15 cellular contexts compared by ENCODE assay signal in genomic region chr22:33565580-33565995, GRCh38.
DNase-seq lines count a peak whose midpoint lies in the region; ATAC-seq and TF ChIP-seq lines count a peak whose summit lies in the region.
"Had no signal": no experiment of that assay in that cellular context is flagged by ENCODE, and none has a peak within 500 bp of the region (broad histone marks: within the 10 kb centered on the region; RNA-seq: fewer than 3 reads in every experiment).

No MANE protein-coding gene starts in this region.

- intact Hi-C loops in activated CD8-positive, alpha-beta T cell treated with anti-CD3 and anti-CD28 coated beads for 36 hours (cut with micrococcal nuclease) = no loop called here

- no peaks in the 10 kb centered on the region for H3K36me3 Mint-ChIP-seq in activated CD8-positive, alpha-beta T cell treated with anti-CD3 and anti-CD28 coated beads for 36 hours (ENCODE audit: low read depth)
- H3K36me3 Mint-ChIP-seq in activated CD8-positive, alpha-beta T cell treated with anti-CD3 and anti-CD28 coated beads, Interleukin-2, amount 10 ng/mL, durations not matched to agents 7 days and 5 days (ENCODE audit: low read depth) = no peaks in the 10 kb centered on the region
- no peaks in the 10 kb centered on the region for H3K36me3 Mint-ChIP-seq in activated naive CD8-positive, alpha-beta T cell treated with anti-CD3 and anti-CD28 coated beads for 36 hours
- peaks cover 3% of the 10 kb centered on the region for H3K36me3 Mint-ChIP-seq in mesothelial cell of epicardium
- H3K36me3 Mint-ChIP-seq: CD8-positive, alpha-beta T cell had no signal

- H3K4me3 Mint-ChIP-seq in activated CD8-positive, alpha-beta T cell treated with anti-CD3 and anti-CD28 coated beads for 36 hours = no peak overlapping the region
- no peak overlapping the region for H3K4me3 Mint-ChIP-seq in activated CD8-positive, alpha-beta T cell treated with anti-CD3 and anti-CD28 coated beads, Interleukin-2, amount 10 ng/mL, durations not matched to agents 7 days and 5 days
- H3K4me3 Mint-ChIP-seq in activated naive CD8-positive, alpha-beta T cell treated with anti-CD3 and anti-CD28 coated beads for 36 hours = no peak overlapping the region
- no peak overlapping the region for H3K4me3 Mint-ChIP-seq in mesothelial cell of epicardium
- H3K4me3 Mint-ChIP-seq: CD8-positive, alpha-beta T cell had no signal

- H3K27ac Mint-ChIP-seq in activated CD8-positive, alpha-beta T cell treated with anti-CD3 and anti-CD28 coated beads for 36 hours = no peak overlapping the region
- H3K27ac Mint-ChIP-seq in activated CD8-positive, alpha-beta T cell treated with anti-CD3 and anti-CD28 coated beads, Interleukin-2, amount 10 ng/mL, durations not matched to agents 7 days and 5 days = no peak overlapping the region
- H3K27ac Mint-ChIP-seq in activated naive CD8-positive, alpha-beta T cell treated with anti-CD3 and anti-CD28 coated beads for 36 hours = no peak overlapping the region
- H3K27ac Mint-ChIP-seq in mesothelial cell of epicardium = no peak overlapping the region
- H3K27ac Mint-ChIP-seq: CD8-positive, alpha-beta T cell had no signal

- H3K9me3 Mint-ChIP-seq in activated CD8-positive, alpha-beta T cell treated with anti-CD3 and anti-CD28 coated beads for 36 hours = no peaks in the 10 kb centered on the region
- H3K9me3 Mint-ChIP-seq in activated CD8-positive, alpha-beta T cell treated with anti-CD3 and anti-CD28 coated beads, Interleukin-2, amount 10 ng/mL, durations not matched to agents 7 days and 5 days (ENCODE audit: insufficient read depth) = peaks cover 14% of the 10 kb centered on the region
- no peaks in the 10 kb centered on the region for H3K9me3 Mint-ChIP-seq in activated naive CD8-positive, alpha-beta T cell treated with anti-CD3 and anti-CD28 coated beads for 36 hours
- H3K9me3 Mint-ChIP-seq in mesothelial cell of epicardium = no peaks in the 10 kb centered on the region

- no peak for TF ChIP-seq CTCF in activated CD8-positive, alpha-beta T cell treated with anti-CD3 and anti-CD28 coated beads for 36 hours (IDR thresholded peaks at IDR 0.05)
- no peak for TF ChIP-seq CTCF in mesothelial cell of epicardium (IDR thresholded peaks at IDR 0.05; ENCODE audit: unreplicated experiment)

- POLR2A ChIA-PET in activated CD8-positive, alpha-beta T cell treated with anti-CD3 and anti-CD28 coated beads for 36 hours (lab: Charles Lee) = interaction anchor here (0.6 kb wide), 1 partner anchor 27 kb away, joined by 3 read pairs; no protein-coding TSS in a partner anchor
- POLR2A ChIA-PET in activated CD8-positive, alpha-beta T cell treated with anti-CD3 and anti-CD28 coated beads, Interleukin-2, amount 10 ng/mL, durations not matched to agents 7 days and 5 days (lab: Charles Lee) = no interaction called here

- CTCF ChIA-PET in activated CD8-positive, alpha-beta T cell treated with anti-CD3 and anti-CD28 coated beads for 36 hours (lab: Charles Lee) = no interaction called here
- CTCF ChIA-PET in activated CD8-positive, alpha-beta T cell treated with anti-CD3 and anti-CD28 coated beads, Interleukin-2, amount 10 ng/mL, durations not matched to agents 7 days and 5 days (lab: Charles Lee) = no interaction called here

- no peak for ATAC-seq in activated CD8-positive, alpha-beta T cell treated with anti-CD3 and anti-CD28 coated beads for 36 hours
- no peak for ATAC-seq in activated CD8-positive, alpha-beta T cell treated with anti-CD3 and anti-CD28 coated beads, Interleukin-2, amount 10 ng/mL, durations not matched to agents 7 days and 5 days
- peak; percentile 42 for ATAC-seq in HG02870 (IDR thresholded peaks at IDR 0.05; ENCODE audit: unreplicated experiment)
- ATAC-seq in stimulated activated naive CD8-positive, alpha-beta T cell treated with anti-CD3 and anti-CD28 coated beads, Interleukin-15, Interleukin-2, amounts not matched to agents 100 U/mL and 50 U/mL, for 24 hours = peak; percentile 60
- ATAC-seq: CD8-positive, alpha-beta T cell; left colon had no signal

- peaks cover 9% of the 10 kb centered on the region for H3K4me1 Mint-ChIP-seq in activated CD8-positive, alpha-beta T cell treated with anti-CD3 and anti-CD28 coated beads for 36 hours (ENCODE audit: low read depth)
- peaks cover 14% of the 10 kb centered on the region for H3K4me1 Mint-ChIP-seq in activated CD8-positive, alpha-beta T cell treated with anti-CD3 and anti-CD28 coated beads, Interleukin-2, amount 10 ng/mL, durations not matched to agents 7 days and 5 days (ENCODE audit: low read depth)
- H3K4me1 Mint-ChIP-seq in activated naive CD8-positive, alpha-beta T cell treated with anti-CD3 and anti-CD28 coated beads for 36 hours = peaks cover 8% of the 10 kb centered on the region
- peaks cover 12% of the 10 kb centered on the region for H3K4me1 Mint-ChIP-seq in mesothelial cell of epicardium

- H3K27me3 Mint-ChIP-seq in activated CD8-positive, alpha-beta T cell treated with anti-CD3 and anti-CD28 coated beads for 36 hours = peaks cover 2% of the 10 kb centered on the region
- no peaks in the 10 kb centered on the region for H3K27me3 Mint-ChIP-seq in activated CD8-positive, alpha-beta T cell treated with anti-CD3 and anti-CD28 coated beads, Interleukin-2, amount 10 ng/mL, durations not matched to agents 7 days and 5 days (ENCODE audit: low read depth)
- H3K27me3 Mint-ChIP-seq in activated naive CD8-positive, alpha-beta T cell treated with anti-CD3 and anti-CD28 coated beads for 36 hours = peaks cover 5% of the 10 kb centered on the region
- H3K27me3 Mint-ChIP-seq in mesothelial cell of epicardium (ENCODE audit: low read depth) = no peaks in the 10 kb centered on the region

- DNase-seq in activated CD8-positive, alpha-beta T cell treated with anti-CD3 and anti-CD28 coated beads for 36 hours = peak; percentile 16
- DNase-seq in activated CD8-positive, alpha-beta T cell treated with anti-CD3 and anti-CD28 coated beads, Interleukin-2, amount 10 ng/mL, durations not matched to agents 7 days and 5 days = no peak
- peak; percentile 4 for DNase-seq in activated naive CD8-positive, alpha-beta T cell treated with anti-CD3 and anti-CD28 coated beads for 36 hours
- DNase-seq in stimulated activated naive CD8-positive, alpha-beta T cell treated with anti-CD3 and anti-CD28 coated beads, Interleukin-15, Interleukin-2, amounts not matched to agents 100 U/mL and 50 U/mL, for 24 hours = no peak
- no peak for DNase-seq in NK-92 treated with Interleukin-12 subunit alpha and Interleukin-12 subunit beta, amount 100 ng/mL, for 24 hours (lab: John Stamatoyannopoulos, UW)
- DNase-seq in mesothelial cell of epicardium (ENCODE audit: low spot score in 2 of 2, unreplicated experiment in 2 of 2) (no peak), GM03348 (ENCODE audit: low spot score) (no peak)
- DNase-seq: activated naive CD4-positive, alpha-beta T cell; CD8-positive, alpha-beta T cell; effector CD8-positive, alpha-beta T cell; hypothalamus; left colon; MM.1S; posterior cingulate gyrus had no signal

Comparison
In these comparisons a context has a peak if more than half of its experiments do, and no peak if none do; other contexts are left out.
1. DNase-seq: peak in activated CD8-positive, alpha-beta T cell treated with anti-CD3 and anti-CD28 coated beads for 36 hours (single experiment) and activated naive CD8-positive, alpha-beta T cell treated with anti-CD3 and anti-CD28 coated beads for 36 hours (single experiment); none in activated CD8-positive, alpha-beta T cell treated with anti-CD3 and anti-CD28 coated beads, Interleukin-2, amount 10 ng/mL, durations not matched to agents 7 days and 5 days (single experiment), stimulated activated naive CD8-positive, alpha-beta T cell treated with anti-CD3 and anti-CD28 coated beads, Interleukin-15, Interleukin-2, amounts not matched to agents 100 U/mL and 50 U/mL, for 24 hours (single experiment), NK-92 treated with Interleukin-12 subunit alpha and Interleukin-12 subunit beta, amount 100 ng/mL, for 24 hours (single experiment), mesothelial cell of epicardium (0 of 2) and GM03348 (single experiment).
2. ATAC-seq: peak in HG02870 (single experiment) and stimulated activated naive CD8-positive, alpha-beta T cell treated with anti-CD3 and anti-CD28 coated beads, Interleukin-15, Interleukin-2, amounts not matched to agents 100 U/mL and 50 U/mL, for 24 hours (single experiment); none in activated CD8-positive, alpha-beta T cell treated with anti-CD3 and anti-CD28 coated beads for 36 hours (single experiment) and activated CD8-positive, alpha-beta T cell treated with anti-CD3 and anti-CD28 coated beads, Interleukin-2, amount 10 ng/mL, durations not matched to agents 7 days and 5 days (single experiment).